10 cellular contexts compared by ENCODE assay signal in genomic region chr3:171376125-171376947, GRCh38.
DNase-seq lines count a peak whose midpoint lies in the region; ATAC-seq and TF ChIP-seq lines count a peak whose summit lies in the region.
"Had no signal": no experiment of that assay in that cellular context is flagged by ENCODE, and none has a peak within 500 bp of the region (broad histone marks: within the 10 kb centered on the region; RNA-seq: fewer than 3 reads in every experiment).

No MANE protein-coding gene starts in this region.

- H3K36me3 ChIP-seq in right atrium auricular region (no peaks in the 10 kb centered on the region), body of pancreas (replicated peaks in 1 of 2; ENCODE audit: insufficient read depth in 1 of 2, low read depth in 2 of 2) (no peaks in the 10 kb centered on the region), right lobe of liver (no peaks in the 10 kb centered on the region)

- H3K4me3 ChIP-seq in right atrium auricular region (no peak overlapping the region), body of pancreas (no peak overlapping the region), right lobe of liver (no peak overlapping the region)

- DNase-seq in Right ventricle myocardium superior (no peak), right atrium auricular region (ENCODE audit: low spot score) (no peak), body of pancreas (peak in 2 of 4 donors; percentile 18 to 31), right lobe of liver (no peak), NCI-H187 (lab: John Stamatoyannopoulos, UW) (no peak), D341Med (ENCODE audit: low spot score) (no peak), DMS114 treated with DMSO at 0.1 percent for 48 hours (lab: John Stamatoyannopoulos, UW; ENCODE audit: unreplicated experiment) (no peak)
- DNase-seq: CD8-positive, alpha-beta memory T cell; NK-92 treated with Interleukin-12 subunit alpha and Interleukin-12 subunit beta, amount 100 ng/mL, for 24 hours had no signal

- intact Hi-C loops in Right ventricle myocardium superior (cut with DNase I): no loop called here
- intact Hi-C loops in body of pancreas (cut with DNase I): no loop called here
- intact Hi-C loops in right lobe of liver (cut with DNase I): no loop called here

- ATAC-seq in Right ventricle myocardium superior (ENCODE audit: poor library complexity) (peak; percentile 75), body of pancreas (peak; percentile 59), right lobe of liver (peak; percentile 69 to 82 (median 76)), HG02763 (IDR thresholded peaks at IDR 0.05; ENCODE audit: unreplicated experiment) (no peak)

- H3K9me3 ChIP-seq in right atrium auricular region: no peaks in the 10 kb centered on the region
- no peaks in the 10 kb centered on the region for H3K9me3 ChIP-seq in body of pancreas
- no peaks in the 10 kb centered on the region for H3K9me3 ChIP-seq in right lobe of liver

- H3K27me3 ChIP-seq in right atrium auricular region (no peaks in the 10 kb centered on the region), body of pancreas (no peaks in the 10 kb centered on the region), right lobe of liver (no peaks in the 10 kb centered on the region)

- TF ChIP-seq CTCF in right atrium auricular region (IDR thresholded peaks at IDR 0.05) (no peak), body of pancreas (IDR thresholded peaks at IDR 0.05) (no peak), right lobe of liver (IDR thresholded peaks at IDR 0.05) (no peak)

- 31 to 35% methylated on average over 4 of the region's 4 CpGs for WGBS in body of pancreas, 2 donors
- WGBS in right lobe of liver (ENCODE audit: insufficient coverage, low coverage, low lambda C conversion rate, missing lambda C conversion rate): 12% methylated on average over 4 of the region's 4 CpGs

- H3K27ac ChIP-seq in right atrium auricular region: no peak overlapping the region
- peak overlapping the region in 2 of 4 donors; percentile 10 to 20 for H3K27ac ChIP-seq in body of pancreas
- peak overlapping the region in 2 of 3 donors; percentile 30 to 35 for H3K27ac ChIP-seq in right lobe of liver

- no peak for TF ChIP-seq POLR2A in body of pancreas (IDR thresholded peaks at IDR 0.05)
- no peak for TF ChIP-seq POLR2A in right lobe of liver (IDR thresholded peaks at IDR 0.05)

- peaks cover 0 to 31% of the 10 kb centered on the region in 2 donors for H3K4me1 ChIP-seq in right atrium auricular region
- H3K4me1 ChIP-seq in body of pancreas: peaks cover 13% of the 10 kb centered on the region
- peaks cover 0 to 13% (median 2%) of the 10 kb centered on the region in 4 donors for H3K4me1 ChIP-seq in right lobe of liver

Comparison
In these comparisons a context has a peak if more than half of its experiments do, and no peak if none do; other contexts are left out.
1. H3K27ac ChIP-seq: peak in right lobe of liver (2 of 3); none in right atrium auricular region (0 of 2).